ENCODE assay signal across 1 cellular context in the genomic region with DNA sequence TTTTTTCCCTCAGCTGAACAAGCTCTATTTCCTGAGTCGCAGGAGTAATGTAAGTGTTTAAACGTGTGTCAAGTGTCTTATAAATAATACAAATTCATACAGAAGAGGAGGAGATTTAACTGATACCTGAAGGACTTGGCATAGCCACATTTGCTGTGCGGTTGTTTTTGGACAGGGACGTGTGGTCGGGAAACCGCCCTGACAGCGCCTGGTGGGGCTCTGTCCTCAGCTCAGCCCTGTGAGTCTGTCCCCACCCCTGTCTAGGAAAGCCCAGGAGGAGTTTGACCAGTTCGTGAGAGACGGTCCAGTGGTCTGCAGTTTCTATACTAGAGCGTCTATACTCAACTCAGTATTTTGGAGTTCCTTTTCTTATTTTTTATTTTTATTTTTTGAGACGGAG.
TF ChIP-seq lines count a peak whose summit lies in the region.

No MANE protein-coding gene starts in this region.

TF ChIP-seq in H1, 55 proteins besides CTCF, POLR2A, EP300 and RAD21:
- no peak for TF ChIP-seq RBBP5 (IDR thresholded peaks at IDR 0.05; ENCODE audit: borderline replicate concordance, low read depth, low read length)
- no peak for TF ChIP-seq SP1 (IDR thresholded peaks at IDR 0.05; ENCODE audit: low read depth, low read length)
- TF ChIP-seq SP2 (IDR thresholded peaks at IDR 0.05; ENCODE audit: low read length) = no peak
- no peak for TF ChIP-seq SP4 (IDR thresholded peaks at IDR 0.05; ENCODE audit: low read length)
- no peak for TF ChIP-seq GTF2F1 (IDR thresholded peaks at IDR 0.05; ENCODE audit: borderline replicate concordance, low read depth, low read length)
TF ChIP-seq in H1: peak in this region for 0.
